In the genomic region with DNA sequence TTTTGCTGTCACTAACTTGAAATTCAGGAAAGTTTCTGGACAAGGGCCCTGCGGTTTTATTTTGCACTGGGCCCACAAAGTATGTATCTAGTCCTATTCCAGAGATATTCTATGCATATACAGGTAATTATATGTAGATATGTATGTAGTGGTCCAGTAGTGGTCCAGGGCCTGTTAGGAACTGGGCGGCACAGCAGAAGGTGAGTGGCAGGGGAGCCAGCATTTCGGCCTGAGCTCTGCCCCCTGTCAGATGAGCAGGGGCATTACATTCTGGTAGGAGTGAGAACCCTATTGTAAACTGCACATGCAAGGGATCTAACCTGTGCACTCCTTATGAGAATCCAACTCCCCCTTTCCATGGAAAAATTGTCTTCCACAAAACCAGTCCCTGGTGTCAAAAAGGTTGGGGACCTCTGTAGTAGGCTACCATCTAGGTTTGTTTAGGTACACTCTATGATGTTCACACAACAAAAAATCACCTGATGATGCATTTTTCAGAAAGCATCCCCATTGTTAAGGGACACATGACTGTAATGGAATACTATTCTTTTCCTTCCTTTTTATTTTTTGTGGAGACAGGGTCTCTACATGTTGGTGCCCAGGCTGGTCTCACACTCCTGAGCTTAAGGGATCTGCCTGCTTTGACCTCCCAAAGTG, we compare ENCODE assay signal across 8 cellular contexts. TPM values are rescaled to one million over a fixed set of nuclear protein-coding genes. Genes with fewer than 3 reads are reported as not detected.
DNase-seq lines count a peak whose midpoint lies in the region; ATAC-seq, FAIRE-seq and TF ChIP-seq lines count a peak whose summit lies in the region.

No MANE protein-coding gene starts in this region.

- H3K79me2 ChIP-seq in K562 (ENCODE audit: control insufficient read depth, insufficient read depth, low read length) (peaks cover 95% of the 10 kb centered on the region), neural progenitor cell (ENCODE audit: low read depth) (peaks cover 83% of the 10 kb centered on the region)

- peak; percentile 43 for DNase-seq in activated CD4-positive, alpha-beta T cell treated with anti-CD3 and anti-CD28 coated beads for 36 hours
- DNase-seq in activated CD4-positive, alpha-beta T cell treated with anti-CD3 and anti-CD28 coated beads for 4 hours, result no peak
- DNase-seq in MV-4-11 (lab: John Stamatoyannopoulos, UW) (peak; percentile 19), K562 (ENCODE audit: extremely low read depth in 1 of 4, low spot score in 3 of 4) (peak in 2 of 4 experiments; percentile 23 to 63), neural progenitor cell (ENCODE audit: low spot score) (peak; percentile 44), DMS153 treated with DMSO at 0.1 percent for 48 hours (lab: John Stamatoyannopoulos, UW; ENCODE audit: unreplicated experiment) (no peak), NCI-H1048 (lab: John Stamatoyannopoulos, UW) (no peak)

- no peak for TF ChIP-seq EP300 in K562 (IDR thresholded peaks at IDR 0.05; ENCODE audit: low read length)

- H3K4me1 Mint-ChIP-seq in activated CD4-positive, alpha-beta T cell treated with anti-CD3 and anti-CD28 coated beads for 36 hours, result peaks cover 30% of the 10 kb centered on the region
- H3K4me1 Mint-ChIP-seq in neural progenitor cell, result peaks cover 26% of the 10 kb centered on the region

- H3K27me3 ChIP-seq in K562 (ENCODE audit: control insufficient read depth in 2 of 2, insufficient read depth in 2 of 2, low read length in 2 of 2), result no peaks in the 10 kb centered on the region
- no peaks in the 10 kb centered on the region for H3K27me3 ChIP-seq in neural progenitor cell

- H3K4me2 ChIP-seq in K562 (ENCODE audit: insufficient read depth, low read length), result peak overlapping the region; percentile 65
- H3K4me2 ChIP-seq in neural progenitor cell, result peak overlapping the region; percentile 46

- POLR2A ChIA-PET in activated CD4-positive, alpha-beta T cell treated with anti-CD3 and anti-CD28 coated beads for 36 hours (lab: Charles Lee), result interaction anchor here (1.0 kb wide), 1 partner anchor 101 kb away, joined by 3 read pairs; the partner anchor contains the start of gene CFAP36
- POLR2A ChIA-PET in K562 (lab: Yijun Ruan, JAX), result interaction anchor here (1.0 kb wide), 1 partner anchor 8 kb away, joined by 4 read pairs; no protein-coding TSS in a partner anchor

- H4K20me1 ChIP-seq in K562 (replicated peaks; ENCODE audit: control insufficient read depth, insufficient read depth, low read length) (peaks cover 12% of the 10 kb centered on the region; the same call in 1 of the 2 replicates), neural progenitor cell (ENCODE audit: low read depth) (peaks cover 30% of the 10 kb centered on the region)

- in situ Hi-C loops in K562 (cut with MboI), result no loop called here

- H3K36me3 ChIP-seq in K562 (ENCODE audit: control insufficient read depth, insufficient read depth, low read length) (peaks cover 27% of the 10 kb centered on the region), neural progenitor cell (peaks cover 1% of the 10 kb centered on the region)

- no peaks in the 10 kb centered on the region for H3K27me3 Mint-ChIP-seq in activated CD4-positive, alpha-beta T cell treated with anti-CD3 and anti-CD28 coated beads for 36 hours
- peaks cover 2% of the 10 kb centered on the region for H3K27me3 Mint-ChIP-seq in neural progenitor cell (ENCODE audit: insufficient read depth, low read depth)

- no peaks in the 10 kb centered on the region for H3K9me3 Mint-ChIP-seq in activated CD4-positive, alpha-beta T cell treated with anti-CD3 and anti-CD28 coated beads for 36 hours (ENCODE audit: low read depth)
- no peaks in the 10 kb centered on the region for H3K9me3 Mint-ChIP-seq in neural progenitor cell

- H3K27ac Mint-ChIP-seq in activated CD4-positive, alpha-beta T cell treated with anti-CD3 and anti-CD28 coated beads for 36 hours, result peak overlapping the region; percentile 40
- no peak overlapping the region for H3K27ac Mint-ChIP-seq in neural progenitor cell

- CTCF ChIA-PET in activated CD4-positive, alpha-beta T cell treated with anti-CD3 and anti-CD28 coated beads for 36 hours (lab: Charles Lee), result interaction anchor here (0.6 to 1.0 kb wide), 5 partner anchors 10 to 1853 kb away, joined by 3 to 4 read pairs (median 3); no protein-coding TSS in a partner anchor
- CTCF ChIA-PET in K562 (lab: Yijun Ruan, JAX; ENCODE audit: low intra/inter-chr PET ratio), result no interaction called here

- H3K9me1 ChIP-seq in K562 (ENCODE audit: control insufficient read depth, insufficient read depth, low read length), result peaks cover 3% of the 10 kb centered on the region

- no peak for TF ChIP-seq POLR2A in K562 (conservative IDR thresholded peaks at IDR 0.05)

- TF ChIP-seq CTCF in K562 (IDR thresholded peaks at IDR 0.05 in 2 of 3, conservative IDR thresholded peaks at IDR 0.05 in 1 of 3; ENCODE audit: insufficient read depth in 2 of 3, low read depth in 1 of 3, low read length in 3 of 3) (peak; percentile 62 to 76 (median 67)), neural progenitor cell (IDR thresholded peaks at IDR 0.05) (peak; percentile 43)

- no peak overlapping the region for H3K4me3 Mint-ChIP-seq in activated CD4-positive, alpha-beta T cell treated with anti-CD3 and anti-CD28 coated beads for 36 hours
- H3K4me3 Mint-ChIP-seq in neural progenitor cell, result peak overlapping the region; percentile 77

- BruUV-seq in K562 (replicated peaks; lab: Mats Ljungman, UMichigan), result no TSS peak

- H3K4me1 ChIP-seq in K562 (replicated peaks in 1 of 2; ENCODE audit: control insufficient read depth in 2 of 2, insufficient read depth in 2 of 2, low read length in 2 of 2), result peaks cover 6 to 8% of the 10 kb centered on the region in 2 experiments; a peak in 4 of 5 replicates
- H3K4me1 ChIP-seq in neural progenitor cell, result peaks cover 22% of the 10 kb centered on the region

- WGBS in K562 (ENCODE audit: insufficient coverage, low coverage, missing lambda C conversion rate), result 14% methylated on average over 3 of the region's 3 CpGs

- H3K9me3 ChIP-seq in K562 (replicated peaks; ENCODE audit: control insufficient read depth, insufficient read depth, low read depth, low read length) (no peaks in the 10 kb centered on the region), neural progenitor cell (ENCODE audit: low read depth) (no peaks in the 10 kb centered on the region)

- intact Hi-C loops in activated CD4-positive, alpha-beta T cell treated with anti-CD3 and anti-CD28 coated beads for 36 hours (cut with DNase I, micrococcal nuclease), result no loop called here
- intact Hi-C loops in K562 (cut with micrococcal nuclease), result no loop called here

- H2AFZ ChIP-seq in K562 (ENCODE audit: low read depth, low read length) (no peak overlapping the region), neural progenitor cell (replicated peaks) (no peak overlapping the region)

- H3K27ac ChIP-seq in K562 (ENCODE audit: extremely low read depth, low read depth, low read length) (no peak overlapping the region), neural progenitor cell (no peak overlapping the region)

- TF ChIP-seq RAD21 in K562 (CRISPR knock-in tag; conservative IDR thresholded peaks at IDR 0.05 in 1 of 2, IDR thresholded peaks at IDR 0.05 in 1 of 2), result peak in 1 of 2 experiments; percentile 43; a peak in 1 of 4 replicates

- peaks cover 13% of the 10 kb centered on the region for H3F3A ChIP-seq in neural progenitor cell (ENCODE audit: low read depth)

- H3K4me3 ChIP-seq in K562 (peak overlapping the region; percentile 14), neural progenitor cell (peak overlapping the region; percentile 9)

- peak; percentile 89 for FAIRE-seq in K562 (lab: Jason Lieb, UNC)

- H3K36me3 Mint-ChIP-seq in activated CD4-positive, alpha-beta T cell treated with anti-CD3 and anti-CD28 coated beads for 36 hours (ENCODE audit: low read depth), result peaks cover 27% of the 10 kb centered on the region
- H3K36me3 Mint-ChIP-seq in neural progenitor cell, result peaks cover 5% of the 10 kb centered on the region

- H3K9ac ChIP-seq in K562 (ENCODE audit: insufficient read depth in 1 of 2, low read depth in 2 of 2, low read length in 2 of 2) (no peak overlapping the region), neural progenitor cell (no peak overlapping the region)

- ATAC-seq in activated CD4-positive, alpha-beta T cell treated with anti-CD3 and anti-CD28 coated beads for 36 hours, result no peak
- ATAC-seq in K562 (peak; percentile 44), HG02571 (IDR thresholded peaks at IDR 0.05; ENCODE audit: unreplicated experiment) (no peak)

TF ChIP-seq in K562, 482 proteins besides CTCF, POLR2A, EP300 and RAD21 (continues in another document):
- TF ChIP-seq CREM (IDR thresholded peaks at IDR 0.05; ENCODE audit: low read depth) (0 out of 2 replicates have a peak, but pooled peaks have one; percentile 14), ZNF316 (IDR thresholded peaks at IDR 0.05) (peak; percentile 74), OTX1 (CRISPR knock-in tag; IDR thresholded peaks at IDR 0.05) (no peak)

RNA-seq across cellular contexts. Expression of gene PPP4R3B, which starts 2.8 kb away (rescaled TPM):
- total RNA-seq in activated CD4-positive, alpha-beta T cell treated with anti-CD3 and anti-CD28 coated beads for 36 hours, result 10 to 100 TPM; 67.5 to 74.1 TPM
- 40.4 and 120 TPM in 2 replicates for total RNA-seq in K562 (2011; cell fraction: chromatin; rRNA removed; ENCODE audit: low replicate concordance)
- 17.2 and 19.1 TPM in 2 replicates for total RNA-seq in K562 (2011; cell fraction: nucleolus; rRNA removed)
- total RNA-seq in K562 (2011; cell fraction: nucleoplasm; rRNA removed), result 40.8 and 59.5 TPM in 2 replicates
- 35.3 and 43.5 TPM in 2 replicates for total RNA-seq in K562 (2014; rRNA removed)
- total RNA-seq in K562 (2014; rRNA removed; fragmentation: Illumina TruSeq; extraction: Trizol), result 51.6 and 57.3 TPM in 2 replicates
- 50.3 and 59.2 TPM in 2 replicates for total RNA-seq in K562 (2015; rRNA removed; fragmentation: Illumina TruSeq; extraction: Trizol)
- 43.6 and 50.1 TPM in 2 replicates for total RNA-seq in K562 (2021)
- 31.1 and 41.9 TPM in 2 replicates for polyA plus RNA-seq in K562 (2011; rRNA removed)
- polyA plus RNA-seq in K562 (2011; cell fraction: cytosol; rRNA removed), result 10.5 and 16.0 TPM in 2 replicates
- polyA plus RNA-seq in K562 (2011; cell fraction: nucleus; rRNA removed), result 16.6 and 21.7 TPM in 2 replicates
- 32.9 and 35.6 TPM in 2 replicates for polyA plus RNA-seq in K562 (2012)
- polyA plus RNA-seq in K562 (2014; fragmentation: Illumina TruSeq; extraction: Trizol), result 45.0 and 48.2 TPM in 2 replicates
- 10 to 100 TPM; 13.2 to 15.7 TPM for polyA plus RNA-seq in K562 (2014; fragmentation: Nextera tagmentation; extraction: Ambion mirVana)
- polyA plus RNA-seq in K562 (2014; rRNA removed), result 35.2 and 35.6 TPM in 2 replicates
- 51.3 and 56.4 TPM in 2 replicates for polyA minus RNA-seq in K562 (2011; rRNA and poly(A)+ RNA removed)
- 22.6 and 27.6 TPM in 2 replicates for polyA minus RNA-seq in K562 (2011; cell fraction: cytosol; rRNA and poly(A)+ RNA removed)
- 23.6 and 43.3 TPM in 2 replicates for polyA minus RNA-seq in K562 (2011; cell fraction: nucleus; rRNA and poly(A)+ RNA removed)
- 44.1 and 71.2 TPM in 2 replicates for total RNA-seq in neural progenitor cell (ENCODE audit: low replicate concordance)

Comparison
In these comparisons a context has a peak if more than half of its experiments do, and no peak if none do; other contexts are left out.
1. DNase-seq: peak in activated CD4-positive, alpha-beta T cell treated with anti-CD3 and anti-CD28 coated beads for 36 hours (single experiment), MV-4-11 (single experiment) and neural progenitor cell (single experiment); none in activated CD4-positive, alpha-beta T cell treated with anti-CD3 and anti-CD28 coated beads for 4 hours (0 of 2), DMS153 treated with DMSO at 0.1 percent for 48 hours (single experiment) and NCI-H1048 (single experiment).